In genomic region chr17:45146166-45146565, GRCh38 we compare ENCODE assay signal across 2 cellular contexts.
A peak's percentile ranks its signal among the peaks of the same experiment; 100 is the strongest.
TF ChIP-seq lines count a peak whose summit lies in the region.

No MANE protein-coding gene starts in this region.

TF ChIP-seq in IMR-90, 13 proteins besides CTCF, POLR2A, EP300 and RAD21:
- TF ChIP-seq RCOR1 (IDR thresholded peaks at IDR 0.05; ENCODE audit: insufficient replicate concordance, low read length) (no peak), SMC3 (IDR thresholded peaks at IDR 0.05; ENCODE audit: low read depth, low read length) (no peak), NFE2L2 (IDR thresholded peaks at IDR 0.05; ENCODE audit: low read depth, low read length) (no peak), FOS (IDR thresholded peaks at IDR 0.05; ENCODE audit: low read depth, low read length) (no peak), MXI1 (IDR thresholded peaks at IDR 0.05; ENCODE audit: borderline replicate concordance, low read depth, low read length) (no peak), RFX5 (IDR thresholded peaks at IDR 0.05; ENCODE audit: low read depth, low read length) (no peak), CEBPB (IDR thresholded peaks at IDR 0.05; ENCODE audit: low read depth, low read length) (no peak), MAZ (IDR thresholded peaks at IDR 0.05; ENCODE audit: borderline replicate concordance, low read depth, low read length) (no peak), BHLHE40 (IDR thresholded peaks at IDR 0.05; ENCODE audit: low read depth, low read length) (no peak)
- TF ChIP-seq, protein P1, sequence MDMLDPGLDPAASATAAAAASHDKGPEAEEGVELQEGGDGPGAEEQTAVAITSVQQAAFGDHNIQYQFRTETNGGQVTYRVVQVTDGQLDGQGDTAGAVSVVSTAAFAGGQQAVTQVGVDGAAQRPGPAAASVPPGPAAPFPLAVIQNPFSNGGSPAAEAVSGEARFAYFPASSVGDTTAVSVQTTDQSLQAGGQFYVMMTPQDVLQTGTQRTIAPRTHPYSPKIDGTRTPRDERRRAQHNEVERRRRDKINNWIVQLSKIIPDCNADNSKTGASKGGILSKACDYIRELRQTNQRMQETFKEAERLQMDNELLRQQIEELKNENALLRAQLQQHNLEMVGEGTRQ (IDR thresholded peaks at IDR 0.05; ENCODE audit: low read depth, low read length) = no peak
- TF ChIP-seq, protein P2, sequence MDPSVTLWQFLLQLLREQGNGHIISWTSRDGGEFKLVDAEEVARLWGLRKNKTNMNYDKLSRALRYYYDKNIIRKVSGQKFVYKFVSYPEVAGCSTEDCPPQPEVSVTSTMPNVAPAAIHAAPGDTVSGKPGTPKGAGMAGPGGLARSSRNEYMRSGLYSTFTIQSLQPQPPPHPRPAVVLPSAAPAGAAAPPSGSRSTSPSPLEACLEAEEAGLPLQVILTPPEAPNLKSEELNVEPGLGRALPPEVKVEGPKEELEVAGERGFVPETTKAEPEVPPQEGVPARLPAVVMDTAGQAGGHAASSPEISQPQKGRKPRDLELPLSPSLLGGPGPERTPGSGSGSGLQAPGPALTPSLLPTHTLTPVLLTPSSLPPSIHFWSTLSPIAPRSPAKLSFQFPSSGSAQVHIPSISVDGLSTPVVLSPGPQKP (IDR thresholded peaks at IDR 0.05; ENCODE audit: borderline replicate concordance, low read depth, low read length) = no peak
TF ChIP-seq in IMR-90: peak in this region for 0.

TF ChIP-seq in HepG2, 621 proteins besides CTCF, POLR2A, EP300 and RAD21:
- no peak for TF ChIP-seq ZNF768 (CRISPR knock-in tag; IDR thresholded peaks at IDR 0.05)
- TF ChIP-seq NR0B2 (CRISPR knock-in tag; IDR thresholded peaks at IDR 0.05) = no peak
- TF ChIP-seq TMF1 (CRISPR knock-in tag; IDR thresholded peaks at IDR 0.05; ENCODE audit: low read depth) = no peak
- TF ChIP-seq PAF1 (CRISPR knock-in tag; IDR thresholded peaks at IDR 0.05) = 0 out of 2 replicates have a peak, but pooled peaks have one; percentile 48
- TF ChIP-seq ZNF138 (CRISPR knock-in tag; IDR thresholded peaks at IDR 0.05; ENCODE audit: low read depth) = no peak
- TF ChIP-seq, protein P3, sequence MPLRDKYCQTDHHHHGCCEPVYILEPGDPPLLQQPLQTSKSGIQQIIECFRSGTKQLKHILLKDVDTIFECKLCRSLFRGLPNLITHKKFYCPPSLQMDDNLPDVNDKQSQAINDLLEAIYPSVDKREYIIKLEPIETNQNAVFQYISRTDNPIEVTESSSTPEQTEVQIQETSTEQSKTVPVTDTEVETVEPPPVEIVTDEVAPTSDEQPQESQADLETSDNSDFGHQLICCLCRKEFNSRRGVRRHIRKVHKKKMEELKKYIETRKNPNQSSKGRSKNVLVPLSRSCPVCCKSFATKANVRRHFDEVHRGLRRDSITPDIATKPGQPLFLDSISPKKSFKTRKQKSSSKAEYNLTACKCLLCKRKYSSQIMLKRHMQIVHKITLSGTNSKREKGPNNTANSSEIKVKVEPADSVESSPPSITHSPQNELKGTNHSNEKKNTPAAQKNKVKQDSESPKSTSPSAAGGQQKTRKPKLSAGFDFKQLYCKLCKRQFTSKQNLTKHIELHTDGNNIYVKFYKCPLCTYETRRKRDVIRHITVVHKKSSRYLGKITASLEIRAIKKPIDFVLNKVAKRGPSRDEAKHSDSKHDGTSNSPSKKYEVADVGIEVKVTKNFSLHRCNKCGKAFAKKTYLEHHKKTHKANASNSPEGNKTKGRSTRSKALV (CRISPR knock-in tag; IDR thresholded peaks at IDR 0.05) = no peak
- TF ChIP-seq CEBPB (IDR thresholded peaks at IDR 0.05; ENCODE audit: borderline replicate concordance, low read depth, low read length) = no peak
- no peak for TF ChIP-seq NFATC3 (CRISPR knock-in tag; IDR thresholded peaks at IDR 0.05)
- peak; percentile 13; the same call in 1 of the 2 replicates for TF ChIP-seq ZC3H13 (CRISPR knock-in tag; IDR thresholded peaks at IDR 0.05)
- no peak for TF ChIP-seq ZBTB37 (CRISPR knock-in tag; IDR thresholded peaks at IDR 0.05)
- TF ChIP-seq, protein P4, sequence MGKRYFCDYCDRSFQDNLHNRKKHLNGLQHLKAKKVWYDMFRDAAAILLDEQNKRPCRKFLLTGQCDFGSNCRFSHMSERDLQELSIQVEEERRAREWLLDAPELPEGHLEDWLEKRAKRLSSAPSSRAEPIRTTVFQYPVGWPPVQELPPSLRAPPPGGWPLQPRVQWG (CRISPR knock-in tag; IDR thresholded peaks at IDR 0.05; ENCODE audit: borderline replicate concordance, low read depth) = no peak
TF ChIP-seq in HepG2: peak in this region for 2.
